In the genomic region with DNA sequence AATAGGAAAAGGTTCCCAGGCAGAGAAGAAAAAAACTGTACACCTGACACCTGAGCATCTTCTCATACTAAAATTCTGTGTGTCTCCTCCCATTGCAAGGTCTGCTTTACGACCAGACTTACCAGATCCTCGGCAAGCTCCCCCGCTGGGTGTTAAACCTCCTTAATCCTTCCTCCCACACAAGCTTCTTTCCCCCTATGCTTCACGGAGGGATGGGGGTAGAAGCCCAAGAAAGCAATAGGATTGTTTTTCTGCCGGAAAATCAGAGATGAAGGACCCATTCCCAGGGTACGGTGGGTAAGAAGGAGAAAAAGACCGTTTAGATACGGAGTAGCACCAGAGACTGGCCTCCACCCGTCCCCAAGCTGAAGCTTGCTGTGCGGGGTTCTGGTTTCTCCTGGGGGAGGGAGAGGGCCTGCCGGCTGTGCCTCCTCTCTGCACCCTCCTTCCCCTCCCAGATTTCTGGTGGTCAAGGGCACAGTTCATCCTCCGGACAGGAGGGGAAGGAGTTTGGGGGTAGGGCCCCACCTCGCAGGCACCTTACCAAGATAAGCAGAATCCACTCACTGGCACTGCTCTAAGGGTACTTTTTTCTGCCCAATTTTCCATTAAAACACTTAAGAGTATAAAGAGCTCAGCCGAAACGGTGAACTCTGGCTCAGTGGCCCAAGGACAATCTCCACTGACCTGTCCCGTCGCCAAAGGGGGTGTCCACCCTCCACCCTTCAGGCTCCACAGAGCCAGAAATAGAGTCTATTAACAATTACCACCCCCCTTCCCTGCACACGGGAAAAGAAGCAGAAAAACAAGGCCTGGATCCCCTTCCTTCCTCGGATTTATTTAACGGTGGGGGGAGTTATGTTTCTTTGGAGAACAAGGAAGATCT, we compare ENCODE assay signal across 8 cellular contexts. TPM values are rescaled to one million over a fixed set of nuclear protein-coding genes. Genes with fewer than 3 reads are reported as not detected.
A peak's percentile ranks its signal among the peaks of the same experiment; 100 is the strongest.
DNase-seq lines count a peak whose midpoint lies in the region; ATAC-seq, FAIRE-seq and TF ChIP-seq lines count a peak whose summit lies in the region.

No MANE protein-coding gene starts in this region.

- H3K4me1 ChIP-seq in fibroblast of lung (ENCODE audit: control insufficient read depth, extremely low read depth, insufficient read depth, low read length), result no peaks in the 10 kb centered on the region
- peaks cover 33 to 38% of the 10 kb centered on the region in 2 experiments for H3K4me1 ChIP-seq in neutrophil (ENCODE audit: control insufficient read depth in 1 of 2, insufficient read depth in 1 of 2, low read depth in 1 of 2, low read length in 1 of 2)

- H3K27ac ChIP-seq in fibroblast of lung (ENCODE audit: insufficient read depth, low read length), result peak overlapping the region; percentile 98
- H3K27ac ChIP-seq in neutrophil, result peak overlapping the region; percentile 87

- H3K9me3 ChIP-seq in fibroblast of lung (ENCODE audit: control insufficient read depth, insufficient read depth, low read depth, low read length) (no peaks in the 10 kb centered on the region), neutrophil (no peaks in the 10 kb centered on the region)

- no peak for TF ChIP-seq CTCF in fibroblast of lung (conservative IDR thresholded peaks at IDR 0.05 in 1 of 2, IDR thresholded peaks at IDR 0.05 in 1 of 2; ENCODE audit: low read depth in 1 of 2, low read length in 2 of 2)
- TF ChIP-seq CTCF in neutrophil (IDR thresholded peaks at IDR 0.05), result no peak

- no peak overlapping the region for H2AFZ ChIP-seq in fibroblast of lung (ENCODE audit: low read length)

- DNase-seq in NCI-H146 (lab: John Stamatoyannopoulos, UW) (peak; percentile 14), fibroblast of lung (ENCODE audit: low read depth in 2 of 2) (no peak), urothelium cell line (ENCODE audit: low spot score) (no peak)
- DNase-seq in activated CD8-positive, alpha-beta memory T cell treated with anti-CD3 and anti-CD28 coated beads, Interleukin-2, amount 50 U/mL, for 48 hours, result peak; percentile 63

- peak overlapping the region; percentile 88 for H3K4me2 ChIP-seq in fibroblast of lung (ENCODE audit: extremely low read depth, insufficient read depth, low read length)

- peak overlapping the region; percentile 85 for H3K4me3 ChIP-seq in GM08714 (ENCODE audit: low read length)
- peak overlapping the region; percentile 81 to 98 (median 96) for H3K4me3 ChIP-seq in fibroblast of lung (replicated peaks in 1 of 4; ENCODE audit: control extremely low read depth in 1 of 4, insufficient read depth in 1 of 4, low read depth in 3 of 4, low read length in 4 of 4)
- H3K4me3 ChIP-seq in neutrophil (ENCODE audit: low read depth in 1 of 2, low read length in 1 of 2), result peak overlapping the region; percentile 93 to 94

- H3K79me2 ChIP-seq in fibroblast of lung (ENCODE audit: control insufficient read depth, insufficient read depth, low read length), result peaks cover 60% of the 10 kb centered on the region

- ATAC-seq in HG02970 (IDR thresholded peaks at IDR 0.05; ENCODE audit: low FRiP score, unreplicated experiment) (no peak), HG03342 (IDR thresholded peaks at IDR 0.05; ENCODE audit: unreplicated experiment) (no peak)

- no peaks in the 10 kb centered on the region for H3K27me3 ChIP-seq in fibroblast of lung (ENCODE audit: control insufficient read depth, insufficient read depth, low read length)
- H3K27me3 ChIP-seq in neutrophil, result no peaks in the 10 kb centered on the region

- H3K9ac ChIP-seq in fibroblast of lung (ENCODE audit: insufficient read depth, low read length), result peak overlapping the region; percentile 90

- peaks cover 3% of the 10 kb centered on the region for H4K20me1 ChIP-seq in fibroblast of lung (ENCODE audit: control insufficient read depth, extremely low read depth, insufficient read depth, low read length)

- no peak for FAIRE-seq in urothelium cell line (lab: Jason Lieb, UNC)

- H3K36me3 ChIP-seq in fibroblast of lung (ENCODE audit: control insufficient read depth, insufficient read depth, low read length) (peaks cover 4% of the 10 kb centered on the region), neutrophil (no peaks in the 10 kb centered on the region)

RNA-seq across cellular contexts. Expression of gene TOB2, which starts 1.2 kb away (rescaled TPM):
- total RNA-seq in fibroblast of lung, result 19.5 and 20.6 TPM in 2 replicates
- polyA plus RNA-seq in fibroblast of lung, result 19.5 and 20.9 TPM in 2 replicates
- polyA plus RNA-seq in fibroblast of lung (2012), result 25.6 and 32.7 TPM in 2 replicates
- polyA minus RNA-seq in fibroblast of lung (ENCODE audit: low replicate concordance), result 71.1 and 71.9 TPM in 2 replicates

RNA-seq across cellular contexts. Expression of gene PHF5A, which starts 23.1 kb away (rescaled TPM):
- total RNA-seq in fibroblast of lung, result 63.3 and 64.2 TPM in 2 replicates
- 61.5 and 82.7 TPM in 2 replicates for polyA plus RNA-seq in fibroblast of lung
- polyA plus RNA-seq in fibroblast of lung (2012), result 41.9 and 53.4 TPM in 2 replicates
- polyA minus RNA-seq in fibroblast of lung (ENCODE audit: low replicate concordance), result 16.5 and 18.3 TPM in 2 replicates

RNA-seq across cellular contexts. Expression of gene ACO2, which starts 23.5 kb away (rescaled TPM):
- 60.4 and 80.3 TPM in 2 replicates for total RNA-seq in fibroblast of lung
- polyA plus RNA-seq in fibroblast of lung, result 37.6 and 52.6 TPM in 2 replicates
- 58.1 and 76.0 TPM in 2 replicates for polyA plus RNA-seq in fibroblast of lung (2012)
- polyA minus RNA-seq in fibroblast of lung (ENCODE audit: low replicate concordance), result 145 and 147 TPM in 2 replicates

Comparison
In these comparisons a context has a peak if more than half of its experiments do, and no peak if none do; other contexts are left out.
1. DNase-seq: peak in NCI-H146 (single experiment) and activated CD8-positive, alpha-beta memory T cell treated with anti-CD3 and anti-CD28 coated beads, Interleukin-2, amount 50 U/mL, for 48 hours (single experiment); none in fibroblast of lung (0 of 2) and urothelium cell line (single experiment).
2. Peak in every context shown above with its lines, with median percentiles within 50 percentile points of each other: H3K4me3 ChIP-seq.